21 cellular contexts compared by ENCODE assay signal in the genomic region with DNA sequence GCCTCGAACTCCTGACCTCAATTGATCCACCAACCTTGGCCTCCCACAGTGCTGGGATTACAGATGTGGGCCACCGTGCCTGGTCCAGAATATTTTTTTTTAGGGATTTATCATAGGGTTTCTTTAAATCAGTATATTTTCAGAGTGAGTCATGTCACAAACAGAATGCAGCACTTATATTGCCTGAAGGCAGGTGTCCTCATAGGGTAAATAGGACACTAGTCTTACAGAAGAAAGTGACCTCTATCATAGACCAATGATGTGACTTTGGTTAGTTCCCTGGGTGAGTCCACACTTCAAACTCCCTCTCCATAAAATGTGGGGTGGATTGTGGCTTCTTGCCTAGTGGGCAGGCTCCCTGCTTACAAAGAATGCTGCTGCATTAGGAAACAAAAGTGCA.
DNase-seq lines count a peak whose midpoint lies in the region; ATAC-seq and TF ChIP-seq lines count a peak whose summit lies in the region.
"Had no signal": no experiment of that assay in that cellular context is flagged by ENCODE, and none has a peak within 500 bp of the region (broad histone marks: within the 10 kb centered on the region; RNA-seq: fewer than 3 reads in every experiment).

No MANE protein-coding gene starts in this region.

- ATAC-seq in Right ventricle myocardium superior (ENCODE audit: poor library complexity) (peak; percentile 36), left cardiac atrium (no peak), gastrocnemius medialis (no peak)
- ATAC-seq: HCT116 had no signal

- no peaks in the 10 kb centered on the region for H3K9me3 ChIP-seq in gastrocnemius medialis

- H3K27me3 ChIP-seq in gastrocnemius medialis = no peaks in the 10 kb centered on the region

- DNase-seq in Right ventricle myocardium superior = no peak
- no peak for DNase-seq in left cardiac atrium
- DNase-seq in M059J (ENCODE audit: low read depth) = peak; percentile 13
- DNase-seq in astrocyte of the hippocampus (ENCODE audit: low read depth, low spot score) = peak; percentile 29
- peak; percentile 2 for DNase-seq in renal cortical epithelial cell (ENCODE audit: low read depth)
- DNase-seq in gastrocnemius medialis = no peak
- DNase-seq in SIG-M5 treated with dmso at 0.1 percent for 504 hours (lab: John Stamatoyannopoulos, UW; ENCODE audit: unreplicated experiment) = no peak
- DNase-seq in posterior vena cava (ENCODE audit: low spot score) = no peak
- DNase-seq: DMS153, GF-D8, MV-4-11, NCI-H1105, NCI-H146, NCI-H1930, NCI-H2107, NCI-H524, NCI-H774, SHP77 treated with DMSO at 0.1 percent for 48 hours had no signal

- H3K4me3 ChIP-seq in gastrocnemius medialis = no peak overlapping the region
- H3K4me3 ChIP-seq: SK-N-MC had no signal

- in situ Hi-C loops in gastrocnemius medialis (cut with MboI; ENCODE audit: low sequenced_read_pairs in 4 of 4) = no loop called here

- intact Hi-C loops in Right ventricle myocardium superior (cut with DNase I) = no loop called here
- intact Hi-C loops in left cardiac atrium (cut with DNase I) = no loop called here
- intact Hi-C loops in gastrocnemius medialis (cut with DNase I; ENCODE audit: low total_unique reads) = no loop called here
- intact Hi-C loops in posterior vena cava (cut with DNase I) = no loop called here

- H3K27ac ChIP-seq in gastrocnemius medialis = no peak overlapping the region
- H3K27ac ChIP-seq: RWPE1, SK-N-MC had no signal

- H3K36me3 ChIP-seq in gastrocnemius medialis = no peaks in the 10 kb centered on the region

- no peak for TF ChIP-seq POLR2A in gastrocnemius medialis (IDR thresholded peaks at IDR 0.05)

- TF ChIP-seq CTCF in gastrocnemius medialis (IDR thresholded peaks at IDR 0.05 in 4 of 5, conservative IDR thresholded peaks at IDR 0.05 in 1 of 5) = no peak

- H3K4me1 ChIP-seq in gastrocnemius medialis = no peaks in the 10 kb centered on the region

Comparison
In these comparisons a context has a peak if more than half of its experiments do, and no peak if none do; other contexts are left out.
1. DNase-seq: peak in M059J (single experiment), astrocyte of the hippocampus (single experiment) and renal cortical epithelial cell (single experiment); none in Right ventricle myocardium superior (single experiment), left cardiac atrium (single experiment), gastrocnemius medialis (0 of 2), SIG-M5 treated with dmso at 0.1 percent for 504 hours (single experiment) and posterior vena cava (single experiment).